In the genomic region with DNA sequence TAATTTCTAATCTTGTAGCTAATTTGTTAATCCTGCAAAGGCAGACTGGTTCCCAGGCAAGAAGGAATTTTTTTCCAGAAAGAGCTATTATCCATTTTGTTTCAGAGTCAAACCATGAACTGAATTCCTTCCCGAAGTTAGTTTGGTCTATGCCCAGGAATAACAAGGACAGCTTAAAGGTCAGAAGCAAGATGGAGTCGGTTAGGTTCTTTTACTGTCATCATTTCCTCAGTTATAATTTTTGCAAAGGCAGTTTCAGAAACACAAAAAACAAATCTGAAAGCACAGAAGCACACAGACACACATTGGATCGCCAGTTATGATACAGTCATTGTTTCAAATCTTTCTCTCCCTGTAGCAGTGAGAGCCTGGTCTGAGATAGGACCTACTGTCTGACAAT, we compare ENCODE assay signal across 32 cellular contexts.
"Had no signal": no experiment of that assay in that cellular context is flagged by ENCODE, and none has a peak within 500 bp of the region (broad histone marks: within the 10 kb centered on the region; RNA-seq: fewer than 3 reads in every experiment).

No MANE protein-coding gene starts in this region.

- H3K27ac Mint-ChIP-seq: naive B cell; nephron progenitor cell; neural progenitor cell; stimulated activated naive B cell treated with anti-CD40 and anti-IgM and Interleukin-4, amounts not matched to agents 10 μg/mL and 1 μg/mL and 100 μg/mL, for 72 hours had no signal

- ATAC-seq: left colon; left lung; lower lobe of right lung; natural killer cell; right cardiac atrium; sciatic nerve; stimulated activated naive B cell treated with anti-CD40 and anti-IgM and Interleukin-4, amounts not matched to agents 10 μg/mL and 1 μg/mL and 100 μg/mL, for 72 hours; stimulated activated naive CD8-positive, alpha-beta T cell treated with anti-CD3 and anti-CD28 coated beads, Interleukin-15, Interleukin-2, amounts not matched to agents 100 U/mL and 50 U/mL, for 24 hours had no signal

- FAIRE-seq: islet of Langerhans, kidney had no signal

- H2AFZ ChIP-seq: neural progenitor cell had no signal

- H3K36me3 Mint-ChIP-seq: mesothelial cell of epicardium; naive B cell; natural killer cell; stimulated activated naive B cell treated with anti-CD40 and anti-IgM and Interleukin-4, amounts not matched to agents 10 μg/mL and 1 μg/mL and 100 μg/mL, for 72 hours had no signal

- H3K36me3 ChIP-seq: left lung, lower lobe of right lung, neural progenitor cell, ovary, prostate gland, stomach, suprapubic skin, thoracic aorta, tibial nerve, upper lobe of left lung, vagina had no signal

- H3K4me1 ChIP-seq: left lung, lower lobe of right lung, neural progenitor cell, prostate gland, stomach, suprapubic skin, tibial nerve, upper lobe of left lung, vagina had no signal

- H3K4me3 Mint-ChIP-seq: immature natural killer cell; mesothelial cell of epicardium; naive B cell; natural killer cell; nephron progenitor cell; neural progenitor cell; stimulated activated naive B cell treated with anti-CD40 and anti-IgM and Interleukin-4, amounts not matched to agents 10 μg/mL and 1 μg/mL and 100 μg/mL, for 72 hours had no signal

- H3K4me3 ChIP-seq: left lung, lower lobe of right lung, neural progenitor cell, ovary, prostate gland, skin epidermis, stomach, suprapubic skin, tibial nerve, upper lobe of left lung, vagina had no signal

- H3K9ac ChIP-seq: neural progenitor cell had no signal

- H3K9me3 Mint-ChIP-seq: immature natural killer cell, natural killer cell had no signal

- H3K27ac ChIP-seq: left lung, lower lobe of right lung, neural progenitor cell, ovary, prostate gland, skin epidermis, stomach, suprapubic skin, thoracic aorta, tibial nerve, upper lobe of left lung, vagina had no signal

- H3K4me1 Mint-ChIP-seq: naive B cell; stimulated activated naive B cell treated with anti-CD40 and anti-IgM and Interleukin-4, amounts not matched to agents 10 μg/mL and 1 μg/mL and 100 μg/mL, for 72 hours had no signal

- H3K4me2 ChIP-seq: neural progenitor cell had no signal

- H3K27me3 ChIP-seq: left lung, neural progenitor cell, ovary, stomach, suprapubic skin, tibial nerve, upper lobe of left lung, vagina had no signal

- DNase-seq: hypothalamus; immature natural killer cell; kidney; left colon; left lung; lower lobe of right lung; mammary epithelial cell; mesendoderm; naive B cell; natural killer cell; nephron progenitor cell; ovary; retina; right cardiac atrium; stimulated activated CD4-positive, alpha-beta T cell treated with anti-CD3 and anti-CD28 coated beads, Interleukin-12 subunit alpha, Interleukin-12 subunit beta, amount 100 ng/mL, for 4 hours; stimulated activated CD4-positive, alpha-beta T cell treated with anti-CD3 and anti-CD28 coated beads, Interleukin-15, amount 100 ng/mL, for 24 hours; stimulated activated CD4-positive, alpha-beta T cell treated with anti-CD3 and anti-CD28 coated beads, Interleukin-2, amount 100 ng/mL, for 24 hours; stimulated activated CD4-positive, alpha-beta T cell treated with anti-CD3 and anti-CD28 coated beads, Interleukin-4, amount 100 ng/mL, for 1 hour; stimulated activated naive B cell treated with anti-CD40 and anti-IgM and Interleukin-4, amounts not matched to agents 10 μg/mL and 1 μg/mL and 100 μg/mL, for 72 hours; stimulated activated naive CD8-positive, alpha-beta T cell treated with anti-CD3 and anti-CD28 coated beads, Interleukin-15, Interleukin-2, amounts not matched to agents 100 U/mL and 50 U/mL, for 24 hours; stomach; upper lobe of left lung had no signal

- H3K9me3 ChIP-seq: left lung, lower lobe of right lung, ovary, prostate gland, stomach, suprapubic skin, thoracic aorta, tibial nerve, upper lobe of left lung, vagina had no signal
